8 cellular contexts compared by ENCODE assay signal in genomic region chr1:182614796-182615451, GRCh38. TPM values are rescaled to one million over a fixed set of nuclear protein-coding genes. Genes with fewer than 3 reads are reported as not detected.
DNase-seq lines count a peak whose midpoint lies in the region; ATAC-seq and TF ChIP-seq lines count a peak whose summit lies in the region.

No MANE protein-coding gene starts in this region.

- DNase-seq in AG09319 (ENCODE audit: extremely low read depth, low read depth) (peak; percentile 67), OCI-M1 (lab: John Stamatoyannopoulos, UW) (peak; percentile 27), fibroblast of mammary gland (ENCODE audit: low read depth) (peak; percentile 87), superior temporal gyrus (ENCODE audit: extremely low spot score) (peak; percentile 58)
- peak in 7 of 9 donors; percentile 26 to 68 (median 35) for DNase-seq in naive thymus-derived CD4-positive, alpha-beta T cell

- ATAC-seq in GM18909 (IDR thresholded peaks at IDR 0.05; ENCODE audit: poor library complexity, unreplicated experiment) (peak; percentile 38), HG03280 (IDR thresholded peaks at IDR 0.05; ENCODE audit: unreplicated experiment) (peak; percentile 47)
- ATAC-seq in activated T-helper 17 cell treated with anti-CD3 and anti-CD28 coated beads, Interleukin-2, amount 50 U/mL, for 72 hours (replicated peaks): peak; percentile 41
- ATAC-seq in naive thymus-derived CD4-positive, alpha-beta T cell: peak; percentile 14

- CTCF ChIA-PET in naive thymus-derived CD4-positive, alpha-beta T cell (lab: Charles Lee): interaction anchor here (1.5 to 4.0 kb wide), 3 partner anchors 11 to 15 kb away, joined by 4 to 25 read pairs (median 7); partner anchors contain the start of gene RGS16

- peaks cover 15 to 32% of the 10 kb centered on the region in 2 donors for H3K4me1 ChIP-seq in naive thymus-derived CD4-positive, alpha-beta T cell (ENCODE audit: control insufficient read depth in 2 of 2, insufficient read depth in 2 of 2, low read length in 2 of 2)

- peaks cover 40% of the 10 kb centered on the region for H3K4me1 Mint-ChIP-seq in activated T-helper 17 cell treated with anti-CD3 and anti-CD28 coated beads, Interleukin-2, amount 50 U/mL, for 72 hours
- peaks cover 28 to 68% (median 32%) of the 10 kb centered on the region in 7 donors for H3K4me1 Mint-ChIP-seq in naive thymus-derived CD4-positive, alpha-beta T cell

- H3K27ac ChIP-seq in naive thymus-derived CD4-positive, alpha-beta T cell (ENCODE audit: low read depth, low read length): peak overlapping the region; percentile 15

- H3K9me3 Mint-ChIP-seq in activated T-helper 17 cell treated with anti-CD3 and anti-CD28 coated beads, Interleukin-2, amount 50 U/mL, for 72 hours: no peaks in the 10 kb centered on the region
- H3K9me3 Mint-ChIP-seq in naive thymus-derived CD4-positive, alpha-beta T cell: peaks cover 0 to 4% (median 0%) of the 10 kb centered on the region in 11 donors

- H3K9me3 ChIP-seq in naive thymus-derived CD4-positive, alpha-beta T cell (ENCODE audit: control insufficient read depth in 2 of 3, low read length in 3 of 3): no peaks in the 10 kb centered on the region

- peak overlapping the region; percentile 80 for H3K4me3 Mint-ChIP-seq in activated T-helper 17 cell treated with anti-CD3 and anti-CD28 coated beads, Interleukin-2, amount 50 U/mL, for 72 hours
- H3K4me3 Mint-ChIP-seq in naive thymus-derived CD4-positive, alpha-beta T cell: peak overlapping the region; percentile 74 to 87 (median 84)

- H3K36me3 Mint-ChIP-seq in activated T-helper 17 cell treated with anti-CD3 and anti-CD28 coated beads, Interleukin-2, amount 50 U/mL, for 72 hours (ENCODE audit: low read depth): peaks cover 11% of the 10 kb centered on the region
- H3K36me3 Mint-ChIP-seq in naive thymus-derived CD4-positive, alpha-beta T cell: peaks cover 0 to 4% (median 0%) of the 10 kb centered on the region in 5 donors

- POLR2A ChIA-PET in naive thymus-derived CD4-positive, alpha-beta T cell (lab: Charles Lee): interaction anchor here (1.3 to 3.3 kb wide), 6 partner anchors 9 to 175 kb away, joined by 3 to 26 read pairs (median 4); partner anchors contain the start of gene RGS16

- peak overlapping the region; percentile 22 for H3K4me3 ChIP-seq in fibroblast of mammary gland (ENCODE audit: control insufficient read depth, low read depth, low read length)
- H3K4me3 ChIP-seq in naive thymus-derived CD4-positive, alpha-beta T cell (ENCODE audit: low read length): peak overlapping the region; percentile 54

- no peaks in the 10 kb centered on the region for H3K27me3 ChIP-seq in naive thymus-derived CD4-positive, alpha-beta T cell (ENCODE audit: control insufficient read depth in 2 of 2, insufficient read depth in 2 of 2, low read length in 2 of 2)

- no peaks in the 10 kb centered on the region for H3K36me3 ChIP-seq in naive thymus-derived CD4-positive, alpha-beta T cell (ENCODE audit: control insufficient read depth in 2 of 3, insufficient read depth in 3 of 3, low read length in 3 of 3)

- TF ChIP-seq CTCF in AG09319 (IDR thresholded peaks at IDR 0.05; ENCODE audit: low read depth, low read length) (no peak), fibroblast of mammary gland (conservative IDR thresholded peaks at IDR 0.05; ENCODE audit: control insufficient read depth, insufficient read depth, low read depth, low read length) (no peak)

- peak overlapping the region; percentile 90 for H3K27ac Mint-ChIP-seq in activated T-helper 17 cell treated with anti-CD3 and anti-CD28 coated beads, Interleukin-2, amount 50 U/mL, for 72 hours
- H3K27ac Mint-ChIP-seq in naive thymus-derived CD4-positive, alpha-beta T cell: peak overlapping the region in 8 of 9 donors; percentile 74 to 95 (median 92)

- peaks cover 31% of the 10 kb centered on the region for H3K27me3 Mint-ChIP-seq in activated T-helper 17 cell treated with anti-CD3 and anti-CD28 coated beads, Interleukin-2, amount 50 U/mL, for 72 hours
- peaks cover 0 to 75% (median 30%) of the 10 kb centered on the region in 5 donors for H3K27me3 Mint-ChIP-seq in naive thymus-derived CD4-positive, alpha-beta T cell

- intact Hi-C loops in naive thymus-derived CD4-positive, alpha-beta T cell (cut with micrococcal nuclease): loop anchor here (1.0 to 5.0 kb wide), 7 partner anchors 9 to 1218 kb away; partner anchors contain the start of genes ARPC5 (in 2 of the 2) and SMG7 (in 1 of the 2)

RNA-seq across cellular contexts. Expression of gene RGS16, which starts 10.7 kb away (rescaled TPM):
- 10 to 100 TPM in 1 of 2 donors, 1 to 10 TPM in 1; 9.7 to 32.1 TPM for total RNA-seq in activated T-helper 17 cell treated with anti-CD3 and anti-CD28 coated beads, Interleukin-2, amount 50 U/mL, for 72 hours
- 10 to 100 TPM in 1 of 5 experiments, 1 to 10 TPM in 2, under 1 TPM in 2; 0.49 to 17.5 (median 3.4) TPM for total RNA-seq in naive thymus-derived CD4-positive, alpha-beta T cell
- polyA plus RNA-seq in naive thymus-derived CD4-positive, alpha-beta T cell: under 1 TPM; 0.10 to 0.27 TPM

RNA-seq across cellular contexts. Expression of gene RNASEL, which starts 25.9 kb away (rescaled TPM):
- 1 to 10 TPM; 2.7 to 8.4 TPM for total RNA-seq in activated T-helper 17 cell treated with anti-CD3 and anti-CD28 coated beads, Interleukin-2, amount 50 U/mL, for 72 hours
- 10 to 100 TPM in 3 of 5 experiments, 1 to 10 TPM in 2; 5.7 to 34.9 (median 12.1) TPM for total RNA-seq in naive thymus-derived CD4-positive, alpha-beta T cell
- polyA plus RNA-seq in naive thymus-derived CD4-positive, alpha-beta T cell: 10 to 100 TPM in 1 of 2 donors, 1 to 10 TPM in 1; 8.2 to 15.1 TPM

Comparison
In these comparisons a context has a peak if more than half of its experiments do, and no peak if none do; other contexts are left out.
1. Peak in every context shown above with its lines: DNase-seq, ATAC-seq, H3K4me3 ChIP-seq and H3K27ac ChIP-seq.
2. DNase-seq: peak in every context shown above with its lines; median percentile 87 in fibroblast of mammary gland; 67 in AG09319; 58 in superior temporal gyrus; 35 in naive thymus-derived CD4-positive, alpha-beta T cell; 27 in OCI-M1.